Comparison of ENCODE assay signal across 6 cellular contexts in genomic region chr12:56103066-56103711, GRCh38. TPM values are rescaled to one million over a fixed set of nuclear protein-coding genes. Genes with fewer than 3 reads are reported as not detected.
A peak's percentile ranks its signal among the peaks of the same experiment; 100 is the strongest.
DNase-seq lines count a peak whose midpoint lies in the region; ATAC-seq and TF ChIP-seq lines count a peak whose summit lies in the region.

No MANE protein-coding gene starts in this region.

- H3K36me3 ChIP-seq in SK-N-SH (replicated peaks in 1 of 2; ENCODE audit: control insufficient read depth in 1 of 2, insufficient read depth in 2 of 2, low read length in 1 of 2) = peaks cover 19 to 22% of the 10 kb centered on the region in 2 experiments
- H3K36me3 ChIP-seq in subcutaneous abdominal adipose tissue (ENCODE audit: control insufficient read depth in 5 of 5, insufficient read depth in 5 of 5, low read length in 5 of 5) = peaks cover 2 to 16% (median 15%) of the 10 kb centered on the region in 5 donors

- H4K20me1 ChIP-seq in SK-N-SH (ENCODE audit: insufficient read depth) = 0 out of 2 replicates have a peak, but pooled peaks cover 3% of the 10 kb centered on the region

- peak overlapping the region; percentile 87 for H2AFZ ChIP-seq in SK-N-SH (ENCODE audit: low read depth)

- peaks cover 11% of the 10 kb centered on the region for H3F3A ChIP-seq in SK-N-SH (replicated peaks; ENCODE audit: insufficient read depth)

- CTCF ChIA-PET in SK-N-SH (lab: Yijun Ruan, JAX) = interaction anchor here (1.1 to 1.5 kb wide), 3 partner anchors 22 to 74 kb away, joined by 3 to 5 read pairs (median 3); no protein-coding TSS in a partner anchor

- no peak for TF ChIP-seq POLR2A in erythroblast (IDR thresholded peaks at IDR 0.05; ENCODE audit: low read length)

- no peaks in the 10 kb centered on the region for H3K9me3 ChIP-seq in SK-N-SH
- H3K9me3 ChIP-seq in subcutaneous abdominal adipose tissue (ENCODE audit: control insufficient read depth in 5 of 5, low read length in 5 of 5) = no peaks in the 10 kb centered on the region

- ATAC-seq in SK-N-SH treated with all-trans-retinoic acid at 6 μM for 48 hours = no peak

- no peak for TF ChIP-seq EP300 in SK-N-SH (IDR thresholded peaks at IDR 0.05; ENCODE audit: borderline replicate concordance in 1 of 2, low read depth in 1 of 2, low read length in 1 of 2)

- H3K4me3 ChIP-seq in SK-N-SH (ENCODE audit: low read depth in 2 of 2, low read length in 1 of 2) (peak overlapping the region; percentile 89 to 90), epithelial cell of esophagus (ENCODE audit: low read length) (peak overlapping the region; percentile 91), subcutaneous abdominal adipose tissue (ENCODE audit: low read depth in 1 of 5, low read length in 5 of 5) (peak overlapping the region; percentile 74 to 96 (median 88))

- no peaks in the 10 kb centered on the region for H3K27me3 ChIP-seq in SK-N-SH (ENCODE audit: insufficient read depth)
- H3K27me3 ChIP-seq in subcutaneous abdominal adipose tissue (ENCODE audit: control insufficient read depth in 5 of 5, insufficient read depth in 4 of 5, low read length in 5 of 5) = no peaks in the 10 kb centered on the region

- H3K79me2 ChIP-seq in SK-N-SH (ENCODE audit: insufficient read depth) = peaks cover 38% of the 10 kb centered on the region

- 80% methylated on average over 6 of the region's 6 CpGs for WGBS in SK-N-SH (ENCODE audit: low lambda C conversion rate)

- H3K9me2 ChIP-seq in SK-N-SH = no peaks in the 10 kb centered on the region

- no peak for DNase-seq in SK-N-SH
- no peak for DNase-seq in epithelial cell of esophagus (ENCODE audit: low read depth)
- DNase-seq in erythroblast (lab: John Stamatoyannopoulos, UW) = no peak
- no peak for DNase-seq in DMS153 (lab: John Stamatoyannopoulos, UW)

- H3K9ac ChIP-seq in SK-N-SH (peak overlapping the region; percentile 71), subcutaneous abdominal adipose tissue (ENCODE audit: low read length in 5 of 5) (peak overlapping the region in 4 of 5 donors; percentile 48 to 95 (median 90))

- H3K27ac ChIP-seq in SK-N-SH (ENCODE audit: low read depth in 2 of 2, low read length in 1 of 2) = peak overlapping the region; percentile 58 to 83; a peak in 3 of 4 replicates
- H3K27ac ChIP-seq in subcutaneous abdominal adipose tissue (ENCODE audit: low read depth, low read length) = peak overlapping the region; percentile 4

- H3K4me2 ChIP-seq in SK-N-SH = peak overlapping the region; percentile 74

- no peak for TF ChIP-seq CTCF in SK-N-SH (IDR thresholded peaks at IDR 0.05)
- no peak for TF ChIP-seq CTCF in epithelial cell of esophagus (IDR thresholded peaks at IDR 0.05; ENCODE audit: insufficient read depth, low read depth, low read length, missing control alignments)

- no peak for TF ChIP-seq RAD21 in SK-N-SH (IDR thresholded peaks at IDR 0.05; ENCODE audit: low read length)

- H3K4me1 ChIP-seq in SK-N-SH (ENCODE audit: control insufficient read depth in 1 of 2, insufficient read depth in 2 of 2, low read depth in 1 of 2, low read length in 1 of 2) = peaks cover 5 to 19% of the 10 kb centered on the region in 2 experiments; a peak in 3 of 4 replicates
- H3K4me1 ChIP-seq in subcutaneous abdominal adipose tissue (ENCODE audit: control insufficient read depth in 5 of 5, insufficient read depth in 5 of 5, low read length in 5 of 5) = peaks cover 13 to 28% (median 22%) of the 10 kb centered on the region in 5 donors

- POLR2A ChIA-PET in SK-N-SH (lab: Yijun Ruan, JAX) = interaction anchor here (1.3 to 2.5 kb wide), 6 partner anchors 13 to 257 kb away, joined by 3 to 33 read pairs (median 6); partner anchors contain the start of genes ERBB3, IKZF4, RPL41 and STAT2

TF ChIP-seq in SK-N-SH, 30 proteins besides CTCF, POLR2A, EP300 and RAD21 (continues in another document):
- TF ChIP-seq FOSL2 (IDR thresholded peaks at IDR 0.05; ENCODE audit: borderline replicate concordance, low read depth) = no peak
- no peak for TF ChIP-seq RXRA (IDR thresholded peaks at IDR 0.05; ENCODE audit: borderline replicate concordance, low read depth)
- no peak for TF ChIP-seq TAF1 (IDR thresholded peaks at IDR 0.05; ENCODE audit: borderline replicate concordance, low read depth, low read length)
- TF ChIP-seq TCF12 (IDR thresholded peaks at IDR 0.05) = no peak
- no peak for TF ChIP-seq USF2 (IDR thresholded peaks at IDR 0.05; ENCODE audit: borderline replicate concordance, low read depth, low read length)
- no peak for TF ChIP-seq EZH2phosphoT487 (IDR thresholded peaks at IDR 0.05; ENCODE audit: borderline replicate concordance, low read depth)
- TF ChIP-seq GATA2 (CRISPR knock-in tag; IDR thresholded peaks at IDR 0.05) = no peak
- TF ChIP-seq SMC3 (IDR thresholded peaks at IDR 0.05; ENCODE audit: low read depth, low read length) = no peak
- TF ChIP-seq, protein P1, sequence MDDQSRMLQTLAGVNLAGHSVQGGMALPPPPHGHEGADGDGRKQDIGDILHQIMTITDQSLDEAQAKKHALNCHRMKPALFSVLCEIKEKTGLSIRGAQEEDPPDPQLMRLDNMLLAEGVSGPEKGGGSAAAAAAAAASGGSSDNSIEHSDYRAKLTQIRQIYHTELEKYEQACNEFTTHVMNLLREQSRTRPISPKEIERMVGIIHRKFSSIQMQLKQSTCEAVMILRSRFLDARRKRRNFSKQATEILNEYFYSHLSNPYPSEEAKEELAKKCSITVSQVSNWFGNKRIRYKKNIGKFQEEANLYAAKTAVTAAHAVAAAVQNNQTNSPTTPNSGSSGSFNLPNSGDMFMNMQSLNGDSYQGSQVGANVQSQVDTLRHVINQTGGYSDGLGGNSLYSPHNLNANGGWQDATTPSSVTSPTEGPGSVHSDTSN (IDR thresholded peaks at IDR 0.05) = no peak
- TF ChIP-seq RFX5 (IDR thresholded peaks at IDR 0.05; ENCODE audit: low read length) = no peak
- TF ChIP-seq CHD2 (IDR thresholded peaks at IDR 0.05; ENCODE audit: low read length, partially characterized antibody) = no peak

TF ChIP-seq in SK-N-SH treated with all-trans-retinoic acid at 6 μM for 48 hours, 23 proteins besides CTCF, POLR2A, EP300 and RAD21:
- TF ChIP-seq GLIS3 (CRISPR knock-in tag; IDR thresholded peaks at IDR 0.05) (no peak), ZNF565 (CRISPR knock-in tag; conservative IDR thresholded peaks at IDR 0.05; ENCODE audit: low read depth) (no peak), ZC3H10 (CRISPR knock-in tag; IDR thresholded peaks at IDR 0.05) (no peak), CSDC2 (CRISPR knock-in tag; IDR thresholded peaks at IDR 0.05) (no peak), ZNF70 (CRISPR knock-in tag; IDR thresholded peaks at IDR 0.05) (no peak), ARNTL (CRISPR knock-in tag; IDR thresholded peaks at IDR 0.05; ENCODE audit: borderline replicate concordance, low read depth) (no peak), ISL1 (CRISPR knock-in tag; IDR thresholded peaks at IDR 0.05) (no peak), TOX (CRISPR knock-in tag; IDR thresholded peaks at IDR 0.05; ENCODE audit: borderline replicate concordance) (no peak), ZFP3 (CRISPR knock-in tag; IDR thresholded peaks at IDR 0.05) (no peak), SNAI2 (CRISPR knock-in tag; IDR thresholded peaks at IDR 0.05) (no peak), BACH2 (CRISPR knock-in tag; IDR thresholded peaks at IDR 0.05; ENCODE audit: borderline replicate concordance) (no peak), ESRRG (CRISPR knock-in tag; IDR thresholded peaks at IDR 0.05) (no peak), TCF4 (CRISPR knock-in tag; IDR thresholded peaks at IDR 0.05; ENCODE audit: borderline replicate concordance) (no peak)
- TF ChIP-seq, protein P2, sequence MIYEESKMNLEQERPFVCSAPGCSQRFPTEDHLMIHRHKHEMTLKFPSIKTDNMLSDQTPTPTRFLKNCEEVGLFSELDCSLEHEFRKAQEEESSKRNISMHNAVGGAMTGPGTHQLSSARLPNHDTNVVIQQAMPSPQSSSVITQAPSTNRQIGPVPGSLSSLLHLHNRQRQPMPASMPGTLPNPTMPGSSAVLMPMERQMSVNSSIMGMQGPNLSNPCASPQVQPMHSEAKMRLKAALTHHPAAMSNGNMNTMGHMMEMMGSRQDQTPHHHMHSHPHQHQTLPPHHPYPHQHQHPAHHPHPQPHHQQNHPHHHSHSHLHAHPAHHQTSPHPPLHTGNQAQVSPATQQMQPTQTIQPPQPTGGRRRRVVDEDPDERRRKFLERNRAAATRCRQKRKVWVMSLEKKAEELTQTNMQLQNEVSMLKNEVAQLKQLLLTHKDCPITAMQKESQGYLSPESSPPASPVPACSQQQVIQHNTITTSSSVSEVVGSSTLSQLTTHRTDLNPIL (CRISPR knock-in tag; IDR thresholded peaks at IDR 0.05; ENCODE audit: low read depth) = no peak
- TF ChIP-seq, protein P3, sequence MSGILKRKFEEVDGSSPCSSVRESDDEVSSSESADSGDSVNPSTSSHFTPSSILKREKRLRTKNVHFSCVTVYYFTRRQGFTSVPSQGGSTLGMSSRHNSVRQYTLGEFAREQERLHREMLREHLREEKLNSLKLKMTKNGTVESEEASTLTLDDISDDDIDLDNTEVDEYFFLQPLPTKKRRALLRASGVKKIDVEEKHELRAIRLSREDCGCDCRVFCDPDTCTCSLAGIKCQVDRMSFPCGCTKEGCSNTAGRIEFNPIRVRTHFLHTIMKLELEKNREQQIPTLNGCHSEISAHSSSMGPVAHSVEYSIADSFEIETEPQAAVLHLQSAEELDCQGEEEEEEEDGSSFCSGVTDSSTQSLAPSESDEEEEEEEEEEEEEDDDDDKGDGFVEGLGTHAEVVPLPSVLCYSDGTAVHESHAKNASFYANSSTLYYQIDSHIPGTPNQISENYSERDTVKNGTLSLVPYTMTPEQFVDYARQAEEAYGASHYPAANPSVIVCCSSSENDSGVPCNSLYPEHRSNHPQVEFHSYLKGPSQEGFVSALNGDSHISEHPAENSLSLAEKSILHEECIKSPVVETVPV (CRISPR knock-in tag; IDR thresholded peaks at IDR 0.05) = no peak

RNA-seq across cellular contexts. Expression of gene PA2G4, which starts 1.2 kb away (rescaled TPM):
- polyA plus RNA-seq in SK-N-SH (2012; rRNA removed) = 207 and 213 TPM in 2 replicates
- polyA plus RNA-seq in SK-N-SH (2012; cell fraction: cytosol; rRNA removed) = 228 and 238 TPM in 2 replicates
- polyA plus RNA-seq in SK-N-SH (2012; cell fraction: nucleus; rRNA removed) = 79.9 and 168 TPM in 2 replicates

RNA-seq across cellular contexts. Expression of gene RPL41, which starts 13.2 kb away (rescaled TPM):
- polyA plus RNA-seq in SK-N-SH (2012; rRNA removed) = 11,334 and 12,464 TPM in 2 replicates
- 13,670 and 22,985 TPM in 2 replicates for polyA plus RNA-seq in SK-N-SH (2012; cell fraction: cytosol; rRNA removed)
- polyA plus RNA-seq in SK-N-SH (2012; cell fraction: nucleus; rRNA removed) = 3,083 and 6,187 TPM in 2 replicates

RNA-seq across cellular contexts. Expression of gene ZC3H10, which starts 14.9 kb away (rescaled TPM):
- polyA plus RNA-seq in SK-N-SH (2012; rRNA removed) = 1.9 and 2.0 TPM in 2 replicates
- polyA plus RNA-seq in SK-N-SH (2012; cell fraction: cytosol; rRNA removed) = 1.1 and 1.3 TPM in 2 replicates
- 4.3 and 4.4 TPM in 2 replicates for polyA plus RNA-seq in SK-N-SH (2012; cell fraction: nucleus; rRNA removed)

RNA-seq across cellular contexts. Expression of gene ERBB3, which starts 23.2 kb away (rescaled TPM):
- 1.4 and 1.5 TPM in 2 replicates for polyA plus RNA-seq in SK-N-SH (2012; rRNA removed)
- polyA plus RNA-seq in SK-N-SH (2012; cell fraction: cytosol; rRNA removed) = 1.1 and 1.2 TPM in 2 replicates
- polyA plus RNA-seq in SK-N-SH (2012; cell fraction: nucleus; rRNA removed) = 0.99 and 1.1 TPM in 2 replicates

RNA-seq across cellular contexts. Expression of gene ESYT1, which starts 24.9 kb away (rescaled TPM):
- 132 and 143 TPM in 2 replicates for polyA plus RNA-seq in SK-N-SH (2012; rRNA removed)
- polyA plus RNA-seq in SK-N-SH (2012; cell fraction: cytosol; rRNA removed) = 76.6 and 100 TPM in 2 replicates
- 203 and 237 TPM in 2 replicates for polyA plus RNA-seq in SK-N-SH (2012; cell fraction: nucleus; rRNA removed)
